Comparison of ENCODE assay signal across 9 cellular contexts in the genomic region with DNA sequence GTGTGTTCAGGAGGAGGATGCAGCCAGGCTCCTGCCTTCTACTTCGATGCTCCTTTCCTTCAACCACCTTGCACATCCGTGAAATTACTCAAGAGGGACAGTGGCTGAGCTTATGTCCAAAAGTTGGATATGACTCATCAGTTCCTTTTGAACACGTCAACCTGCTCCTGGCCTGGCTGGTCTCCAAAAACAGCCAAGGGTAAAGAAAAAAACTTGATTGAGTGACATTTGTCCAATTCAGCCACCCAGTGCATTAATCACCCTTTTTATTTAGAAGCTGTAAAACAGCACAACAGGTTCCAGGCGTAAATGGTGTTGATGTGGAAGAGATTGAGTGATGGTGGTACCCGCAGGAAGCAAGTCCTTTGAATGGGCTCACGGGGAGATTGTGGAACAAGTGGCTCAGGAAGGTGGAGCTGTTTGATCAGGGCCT.
DNase-seq lines count a peak whose midpoint lies in the region; ATAC-seq and TF ChIP-seq lines count a peak whose summit lies in the region.
"Had no signal": no experiment of that assay in that cellular context is flagged by ENCODE, and none has a peak within 500 bp of the region (broad histone marks: within the 10 kb centered on the region; RNA-seq: fewer than 3 reads in every experiment).

No MANE protein-coding gene starts in this region.

- H3K9ac ChIP-seq in smooth muscle cell (ENCODE audit: low read depth): no peak overlapping the region

- WGBS in smooth muscle cell (ENCODE audit: low lambda C conversion rate): 89% methylated on average over 6 of the region's 6 CpGs

- H3K79me2 ChIP-seq in smooth muscle cell (ENCODE audit: low read depth): no peaks in the 10 kb centered on the region

- no peaks in the 10 kb centered on the region for H3K36me3 ChIP-seq in smooth muscle cell (ENCODE audit: low read depth)

- H3K27me3 ChIP-seq in smooth muscle cell (ENCODE audit: low read depth): no peaks in the 10 kb centered on the region

- no peak overlapping the region for H3K4me2 ChIP-seq in smooth muscle cell

- DNase-seq in NCI-H1105 treated with DMSO at 0.1 percent for 48 hours (lab: John Stamatoyannopoulos, UW) (peak; percentile 13), NCI-H1105 (lab: John Stamatoyannopoulos, UW) (no peak), M059J (ENCODE audit: low read depth) (peak; percentile 92), mucosa of gallbladder (ENCODE audit: low spot score) (peak; percentile 40), GM19240 (ENCODE audit: insufficient read length, low spot score) (no peak), smooth muscle cell (lab: John Stamatoyannopoulos, UW; ENCODE audit: unreplicated experiment) (no peak)
- DNase-seq: activated CD4-positive, alpha-beta T cell treated with anti-CD3 and anti-CD28 coated beads for 48 hours had no signal

- H3K4me1 ChIP-seq in smooth muscle cell (ENCODE audit: low read depth): peaks cover under 1% of the 10 kb centered on the region

- ATAC-seq in HG02678 (IDR thresholded peaks at IDR 0.05; ENCODE audit: unreplicated experiment): no peak

- H2AFZ ChIP-seq in smooth muscle cell (ENCODE audit: low read depth): no peak overlapping the region

- no peak overlapping the region for H3K4me3 ChIP-seq in smooth muscle cell

- TF ChIP-seq CTCF in VCaP (conservative IDR thresholded peaks at IDR 0.05) (no peak), smooth muscle cell (IDR thresholded peaks at IDR 0.05; ENCODE audit: borderline replicate concordance, insufficient read depth, poor library complexity, severe bottlenecking) (no peak)

- H3K27ac ChIP-seq in VCaP: peak overlapping the region; percentile 78
- H3K27ac ChIP-seq in smooth muscle cell (ENCODE audit: low read depth): no peak overlapping the region

- peaks cover 1% of the 10 kb centered on the region for H3F3A ChIP-seq in smooth muscle cell (ENCODE audit: low read depth)

- no peaks in the 10 kb centered on the region for H4K20me1 ChIP-seq in smooth muscle cell (ENCODE audit: low read depth)

- no peaks in the 10 kb centered on the region for H3K9me3 ChIP-seq in smooth muscle cell (replicated peaks; ENCODE audit: low read depth)

Comparison
In these comparisons a context has a peak if more than half of its experiments do, and no peak if none do; other contexts are left out.
1. DNase-seq: peak in NCI-H1105 treated with DMSO at 0.1 percent for 48 hours (single experiment), M059J (single experiment) and mucosa of gallbladder (single experiment); none in NCI-H1105 (single experiment), GM19240 (single experiment) and smooth muscle cell (single experiment).